8 cellular contexts compared by ENCODE assay signal in the genomic region with DNA sequence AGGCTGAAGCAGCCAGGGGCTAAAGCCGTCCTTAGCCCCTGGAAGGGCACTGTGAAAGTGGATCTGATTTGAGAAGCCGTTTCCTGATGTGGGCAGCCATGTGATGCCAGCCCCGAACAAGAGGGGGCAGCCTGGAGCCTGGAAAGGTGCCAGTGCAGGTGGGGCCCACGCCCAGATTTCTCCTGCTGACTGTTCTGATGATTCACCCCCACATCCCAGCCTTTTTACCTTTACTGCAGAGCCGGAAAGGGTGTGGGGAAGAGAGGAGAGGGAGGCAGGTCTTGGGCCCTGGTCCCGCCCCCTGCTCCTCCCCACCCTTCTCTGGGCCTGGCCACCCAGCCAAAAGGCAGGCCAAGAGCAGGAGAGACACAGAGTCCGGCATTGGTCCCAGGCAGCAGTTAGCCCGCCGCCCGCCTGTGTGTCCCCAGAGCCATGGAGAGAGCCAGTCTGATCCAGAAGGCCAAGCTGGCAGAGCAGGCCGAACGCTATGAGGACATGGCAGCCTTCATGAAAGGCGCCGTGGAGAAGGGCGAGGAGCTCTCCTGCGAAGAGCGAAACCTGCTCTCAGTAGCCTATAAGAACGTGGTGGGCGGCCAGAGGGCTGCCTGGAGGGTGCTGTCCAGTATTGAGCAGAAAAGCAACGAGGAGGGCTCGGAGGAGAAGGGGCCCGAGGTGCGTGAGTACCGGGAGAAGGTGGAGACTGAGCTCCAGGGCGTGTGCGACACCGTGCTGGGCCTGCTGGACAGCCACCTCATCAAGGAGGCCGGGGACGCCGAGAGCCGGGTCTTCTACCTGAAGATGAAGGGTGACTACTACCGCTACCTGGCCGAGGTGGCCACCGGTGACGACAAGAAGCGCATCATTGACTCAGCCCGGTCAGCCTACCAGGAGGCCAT. TPM values are rescaled to one million over a fixed set of nuclear protein-coding genes. Genes with fewer than 3 reads are reported as not detected.
A peak's percentile ranks its signal among the peaks of the same experiment; 100 is the strongest.
DNase-seq lines count a peak whose midpoint lies in the region; ATAC-seq and TF ChIP-seq lines count a peak whose summit lies in the region.

A gene (plus strand): TSS at position 369 of the 896 bp plus-strand sequence. CDS start 64 bp downstream, at position 433.

- H3K36me3 ChIP-seq in HAP-1 (replicated peaks) (no peaks in the 10 kb centered on the region), OCI-LY3 (replicated peaks; ENCODE audit: low read depth, low read length) (no peaks in the 10 kb centered on the region), uterus (no peaks in the 10 kb centered on the region)

- H3K27ac Mint-ChIP-seq in activated naive CD4-positive, alpha-beta T cell treated with anti-CD3 and anti-CD28 coated beads, Interleukin-2, amount 10 ng/mL, durations not matched to agents 7 days and 5 days, result peak within 1 kb of the TSS; percentile 93

- intact Hi-C loops in uterus (cut with DNase I; ENCODE audit: low total_unique reads), result no loop called here

- H3K9ac ChIP-seq in OCI-LY3 (ENCODE audit: low read length), result peak within 1 kb of the TSS; percentile 94

- CTCF ChIA-PET in activated naive CD4-positive, alpha-beta T cell treated with anti-CD3 and anti-CD28 coated beads, Interleukin-2, amount 10 ng/mL, durations not matched to agents 7 days and 5 days (lab: Charles Lee), result interaction anchor here (1.0 to 1.7 kb wide), 2 partner anchors 186 to 261 kb away, joined by 3 to 5 read pairs; no protein-coding TSS in a partner anchor

- no peaks in the 10 kb centered on the region for H3K27me3 Mint-ChIP-seq in activated naive CD4-positive, alpha-beta T cell treated with anti-CD3 and anti-CD28 coated beads, Interleukin-2, amount 10 ng/mL, durations not matched to agents 7 days and 5 days

- H3K4me3 Mint-ChIP-seq in activated naive CD4-positive, alpha-beta T cell treated with anti-CD3 and anti-CD28 coated beads, Interleukin-2, amount 10 ng/mL, durations not matched to agents 7 days and 5 days, result peak within 1 kb of the TSS; percentile 85

- in situ Hi-C loops in ACHN (cut with HindIII; ENCODE audit: low pct_ligation_motif_present, low pct_unique_long_range_greater_than_20kb, low sequenced_read_pairs), result no loop called here
- in situ Hi-C loops in HAP-1 (cut with MboI; ENCODE audit: low sequenced_read_pairs), result no loop called here

- no peaks in the 10 kb centered on the region for H4K20me1 ChIP-seq in OCI-LY3 (ENCODE audit: insufficient read depth, low read length)

- no peaks in the 10 kb centered on the region for H3K79me2 ChIP-seq in OCI-LY3 (ENCODE audit: low read length)

- H3K9me3 Mint-ChIP-seq in activated naive CD4-positive, alpha-beta T cell treated with anti-CD3 and anti-CD28 coated beads, Interleukin-2, amount 10 ng/mL, durations not matched to agents 7 days and 5 days, result no peaks in the 10 kb centered on the region

- TF ChIP-seq CTCF in OCI-LY3 (IDR thresholded peaks at IDR 0.05; ENCODE audit: low read depth, low read length), result peak; percentile 40
- no peak for TF ChIP-seq CTCF in uterus (IDR thresholded peaks at IDR 0.05)

- H3K4me1 ChIP-seq in HAP-1 (peaks cover 10% of the 10 kb centered on the region), OCI-LY3 (ENCODE audit: low read length) (peaks cover 10% of the 10 kb centered on the region; the same call in 1 of the 2 replicates), uterus (no peaks in the 10 kb centered on the region)

- H3K9me3 ChIP-seq in HAP-1, result no peaks in the 10 kb centered on the region
- no peaks in the 10 kb centered on the region for H3K9me3 ChIP-seq in OCI-LY3 (ENCODE audit: insufficient read depth, low read length)
- H3K9me3 ChIP-seq in uterus, result no peaks in the 10 kb centered on the region

- peaks cover 46% of the 10 kb centered on the region for H3K4me1 Mint-ChIP-seq in activated naive CD4-positive, alpha-beta T cell treated with anti-CD3 and anti-CD28 coated beads, Interleukin-2, amount 10 ng/mL, durations not matched to agents 7 days and 5 days

- H2AFZ ChIP-seq in OCI-LY3 (ENCODE audit: low read depth, low read length), result no peak within 1 kb of the TSS

- no peaks in the 10 kb centered on the region for H3K27me3 ChIP-seq in HAP-1 (ENCODE audit: low read depth)
- H3K27me3 ChIP-seq in OCI-LY3 (ENCODE audit: low read depth, low read length), result no peaks in the 10 kb centered on the region
- no peaks in the 10 kb centered on the region for H3K27me3 ChIP-seq in uterus

- peak within 1 kb of the TSS; percentile 52 for H3K4me3 ChIP-seq in HAP-1
- H3K4me3 ChIP-seq in OCI-LY3 (ENCODE audit: low read length), result peak within 1 kb of the TSS; percentile 95
- peak within 1 kb of the TSS in 1 of 2 donors; percentile 42 for H3K4me3 ChIP-seq in uterus

- DNase-seq in ACHN (peak; percentile 60), HAP-1 (ENCODE audit: low spot score in 2 of 2) (peak in 1 of 2 experiments; percentile 56), iPS-NIHi7 (ENCODE audit: extremely low spot score) (peak; percentile 84), uterus (no peak)
- peak; percentile 62 for DNase-seq in activated naive CD4-positive, alpha-beta T cell treated with anti-CD3 and anti-CD28 coated beads, Interleukin-2, amount 10 ng/mL, durations not matched to agents 7 days and 5 days
- DNase-seq in stimulated activated CD4-positive, alpha-beta T cell treated with anti-CD3 and anti-CD28 coated beads, Interleukin-4, amount 100 ng/mL, for 4 hours, result peak; percentile 32 to 41

- peaks cover 1% of the 10 kb centered on the region for H3K36me3 Mint-ChIP-seq in activated naive CD4-positive, alpha-beta T cell treated with anti-CD3 and anti-CD28 coated beads, Interleukin-2, amount 10 ng/mL, durations not matched to agents 7 days and 5 days

- ATAC-seq in HG03378 (IDR thresholded peaks at IDR 0.05; ENCODE audit: unreplicated experiment), result no peak

- peak within 1 kb of the TSS; percentile 84; the same call in 1 of the 2 replicates for H3K27ac ChIP-seq in OCI-LY3 (ENCODE audit: low read length)
- H3K27ac ChIP-seq in uterus, result peak within 1 kb of the TSS in 1 of 2 donors; percentile 76

- peak in 1 of 2 donors; percentile 24 for TF ChIP-seq POLR2A in uterus (IDR thresholded peaks at IDR 0.05)

- peak within 1 kb of the TSS; percentile 87 for H3K4me2 ChIP-seq in OCI-LY3 (ENCODE audit: low read length)

RNA-seq across cellular contexts. Expression of the gene that starts here (rescaled TPM):
- under 1 TPM in 2 of 4 donors, not detected in 2; 0.55 to 0.83 TPM for total RNA-seq in uterus

Comparison
In these comparisons a context has a peak if more than half of its experiments do, and no peak if none do; other contexts are left out.
1. DNase-seq: peak in ACHN (single experiment), activated naive CD4-positive, alpha-beta T cell treated with anti-CD3 and anti-CD28 coated beads, Interleukin-2, amount 10 ng/mL, durations not matched to agents 7 days and 5 days (single experiment), iPS-NIHi7 (single experiment) and stimulated activated CD4-positive, alpha-beta T cell treated with anti-CD3 and anti-CD28 coated beads, Interleukin-4, amount 100 ng/mL, for 4 hours (2 of 2); none in uterus (0 of 2).